In the genomic region with DNA sequence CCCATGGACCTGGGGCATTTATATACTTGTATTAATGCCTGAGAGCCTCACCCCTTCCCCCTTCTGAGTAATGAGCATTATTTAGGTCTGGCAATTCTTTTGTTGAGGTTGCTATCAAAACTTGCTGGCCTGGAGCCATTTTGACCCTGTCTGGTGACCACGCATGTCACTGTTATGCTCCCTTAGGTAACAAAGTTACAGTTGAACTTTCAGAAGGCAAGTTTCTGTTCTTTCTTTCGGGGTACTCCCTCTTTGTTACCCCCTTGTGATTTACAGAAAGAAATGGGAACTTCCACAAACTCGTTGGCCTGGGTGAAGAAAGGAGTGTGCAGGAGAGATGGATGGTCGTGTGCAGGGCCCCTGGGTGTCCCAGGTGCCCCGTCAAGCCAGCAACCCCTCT, we compare ENCODE assay signal across 25 cellular contexts.
DNase-seq lines count a peak whose midpoint lies in the region; ATAC-seq and TF ChIP-seq lines count a peak whose summit lies in the region.
"Had no signal": no experiment of that assay in that cellular context is flagged by ENCODE, and none has a peak within 500 bp of the region (broad histone marks: within the 10 kb centered on the region; RNA-seq: fewer than 3 reads in every experiment).

No MANE protein-coding gene starts in this region.

- WGBS in neuronal stem cell (ENCODE audit: extremely low coverage in 2 of 2, insufficient read length in 2 of 2, insufficient replicate concordance in 1 of 2), 2 donors = no CpG with 5 or more reads among the region's 5 CpGs

- H4K20me1 ChIP-seq in OCI-LY3 (ENCODE audit: insufficient read depth, low read length) = no peaks in the 10 kb centered on the region
- H4K20me1 ChIP-seq: BLaER1 had no signal

- no peak overlapping the region for H2BK5ac ChIP-seq in neuronal stem cell (ENCODE audit: low read length)

- H3K27me3 ChIP-seq in OCI-LY3 (ENCODE audit: low read depth, low read length) (peaks cover 36% of the 10 kb centered on the region), neuronal stem cell (ENCODE audit: control insufficient read depth in 3 of 3, insufficient read depth in 3 of 3, low read depth in 1 of 3, low read length in 3 of 3) (no peaks in the 10 kb centered on the region)
- H3K27me3 ChIP-seq: BLaER1, SJSA1 had no signal

- no peak overlapping the region for H4K91ac ChIP-seq in neuronal stem cell (ENCODE audit: low read depth, low read length, poor library complexity)

- DNase-seq in GM10248 (ENCODE audit: extremely low spot score) = peak; percentile 41
- no peak for DNase-seq in neuronal stem cell (ENCODE audit: low spot score)
- DNase-seq in occipital lobe (lab: John Stamatoyannopoulos, UW) = no peak
- DNase-seq in hippocampal formation (lab: John Stamatoyannopoulos, UW) = no peak
- no peak for DNase-seq in RKO (ENCODE audit: low spot score)
- DNase-seq: 8988T; ACHN; CD4-positive, CD25-positive, alpha-beta regulatory T cell; DMS153; DND-41; NCI-H1092 treated with DMSO at 0.1 percent for 48 hours; NCI-H1436; NCI-H187 treated with DMSO at 0.1 percent for 48 hours; NCI-H2171 treated with DMSO at 0.1 percent for 48 hours; NCI-H345; NCI-H510A treated with DMSO at 0.1 percent for 48 hours; PC-9; Right ventricle myocardium superior; RPMI8226 had no signal

- no peak overlapping the region for H3K4ac ChIP-seq in neuronal stem cell (ENCODE audit: low read length)

- H3K36me3 ChIP-seq in OCI-LY3 (replicated peaks; ENCODE audit: low read depth, low read length) (no peaks in the 10 kb centered on the region), neuronal stem cell (replicated peaks in 1 of 2; ENCODE audit: control insufficient read depth in 2 of 2, insufficient read depth in 2 of 2, low read length in 2 of 2) (no peaks in the 10 kb centered on the region)
- H3K36me3 ChIP-seq: BLaER1, SJSA1 had no signal

- H2AFZ ChIP-seq in OCI-LY3 (ENCODE audit: low read depth, low read length) = 0 out of 2 replicates have a peak overlapping the region, but pooled peaks have one; percentile 25
- H2AFZ ChIP-seq in neuronal stem cell (ENCODE audit: low read length) = no peak overlapping the region
- H2AFZ ChIP-seq: PC-9 had no signal

- H4K8ac ChIP-seq in neuronal stem cell (ENCODE audit: low read depth, low read length) = no peak overlapping the region

- no peak overlapping the region for H2AK5ac ChIP-seq in neuronal stem cell (ENCODE audit: low read depth, low read length)

- ATAC-seq in GM19351 (IDR thresholded peaks at IDR 0.05; ENCODE audit: unreplicated experiment) = peak; percentile 54
- ATAC-seq in GM18858 (IDR thresholded peaks at IDR 0.05; ENCODE audit: unreplicated experiment) = no peak

- POLR2A ChIA-PET in GM10248 (lab: Yijun Ruan, JAX) = no interaction called here

- H3K9me3 ChIP-seq in OCI-LY3 (ENCODE audit: insufficient read depth, low read length) (no peaks in the 10 kb centered on the region), neuronal stem cell (replicated peaks in 1 of 2; ENCODE audit: control insufficient read depth in 2 of 2, insufficient read depth in 1 of 2, low read depth in 1 of 2, low read length in 2 of 2) (no peaks in the 10 kb centered on the region)
- H3K9me3 ChIP-seq: SJSA1 had no signal

- H2BK120ac ChIP-seq in neuronal stem cell (ENCODE audit: low read depth, low read length) = no peak overlapping the region

- H3K4me3 ChIP-seq in OCI-LY3 (ENCODE audit: low read length) (no peak overlapping the region), neuronal stem cell (ENCODE audit: low read length in 2 of 2) (no peak overlapping the region)
- H3K4me3 ChIP-seq: BLaER1, PC-9, SJSA1 had no signal

- no peaks in the 10 kb centered on the region for H3K79me2 ChIP-seq in OCI-LY3 (ENCODE audit: low read length)

- no peaks in the 10 kb centered on the region for H3K79me1 ChIP-seq in neuronal stem cell (ENCODE audit: low read depth, low read length)

- TF ChIP-seq CTCF in GM10248 (IDR thresholded peaks at IDR 0.05; ENCODE audit: control extremely low read depth, extremely low read depth, low read depth, missing control alignments) (no peak), OCI-LY3 (IDR thresholded peaks at IDR 0.05; ENCODE audit: low read depth, low read length) (no peak)

- H3K4me2 ChIP-seq in OCI-LY3 (ENCODE audit: low read length) (peak overlapping the region; percentile 57), neuronal stem cell (ENCODE audit: insufficient read depth, low read length, poor library complexity, severe bottlenecking) (no peak overlapping the region)
- H3K4me2 ChIP-seq: BLaER1, PC-9 had no signal

- H3K23ac ChIP-seq in neuronal stem cell (ENCODE audit: low read depth, low read length, poor library complexity) = no peak overlapping the region

- no peak overlapping the region for H3K27ac ChIP-seq in OCI-LY3 (ENCODE audit: low read length)
- no peak overlapping the region for H3K27ac ChIP-seq in neuronal stem cell (replicated peaks; ENCODE audit: low read length)
- H3K27ac ChIP-seq: BLaER1, HL-60, PC-9, SJSA1 had no signal

- H2BK12ac ChIP-seq in neuronal stem cell (ENCODE audit: low read length) = no peak overlapping the region

- H3K18ac ChIP-seq in neuronal stem cell (ENCODE audit: low read length) = peak overlapping the region; percentile 49

- peaks cover 9% of the 10 kb centered on the region for H3K4me1 ChIP-seq in OCI-LY3 (ENCODE audit: low read length)
- no peaks in the 10 kb centered on the region for H3K4me1 ChIP-seq in neuronal stem cell (ENCODE audit: control insufficient read depth in 2 of 2, insufficient read depth in 1 of 2, low read depth in 1 of 2, low read length in 2 of 2)
- H3K4me1 ChIP-seq: SJSA1 had no signal

- no peak overlapping the region for H3K14ac ChIP-seq in neuronal stem cell (ENCODE audit: low read length)

- no peak overlapping the region for H3K9ac ChIP-seq in OCI-LY3 (ENCODE audit: low read length)
- H3K9ac ChIP-seq in neuronal stem cell (ENCODE audit: low read depth, low read length, poor library complexity) = no peak overlapping the region
- H3K9ac ChIP-seq: BLaER1 had no signal

- no peak overlapping the region for H2BK15ac ChIP-seq in neuronal stem cell (ENCODE audit: low read length)

- CTCF ChIA-PET in GM10248 (lab: Yijun Ruan, JAX) = interaction anchor here (1.0 to 1.2 kb wide), 3 partner anchors 8 to 130 kb away, joined by 3 to 5 read pairs (median 3); no protein-coding TSS in a partner anchor
